ENCODE assay signal across 10 cellular contexts in genomic region chr16:81523387-81524115, GRCh38.
DNase-seq lines count a peak whose midpoint lies in the region; TF ChIP-seq lines count a peak whose summit lies in the region.
"Had no signal": no experiment of that assay in that cellular context is flagged by ENCODE, and none has a peak within 500 bp of the region (broad histone marks: within the 10 kb centered on the region; RNA-seq: fewer than 3 reads in every experiment).

No MANE protein-coding gene starts in this region.

- no peaks in the 10 kb centered on the region for H3K9me3 ChIP-seq in stomach
- H3K9me3 ChIP-seq: ascending aorta had no signal

- no peak for TF ChIP-seq CTCF in stomach (IDR thresholded peaks at IDR 0.05)

- no peak overlapping the region for H3K27ac Mint-ChIP-seq in activated CD4-positive, alpha-beta memory T cell treated with anti-CD3 and anti-CD28 coated beads for 36 hours

- no peak for TF ChIP-seq EP300 in stomach (IDR thresholded peaks at IDR 0.05)

- H3K27me3 Mint-ChIP-seq in activated CD4-positive, alpha-beta memory T cell treated with anti-CD3 and anti-CD28 coated beads for 36 hours: no peaks in the 10 kb centered on the region

- TF ChIP-seq POLR2A in stomach (IDR thresholded peaks at IDR 0.05): no peak

- intact Hi-C loops in activated CD4-positive, alpha-beta memory T cell treated with anti-CD3 and anti-CD28 coated beads for 36 hours (cut with micrococcal nuclease): no loop called here
- intact Hi-C loops in stomach (cut with DNase I; ENCODE audit: low total_unique reads): no loop called here

- H3K36me3 Mint-ChIP-seq in activated CD4-positive, alpha-beta memory T cell treated with anti-CD3 and anti-CD28 coated beads for 36 hours: no peaks in the 10 kb centered on the region

- H3K27me3 ChIP-seq in stomach: no peaks in the 10 kb centered on the region
- H3K27me3 ChIP-seq: ascending aorta had no signal

- POLR2A ChIA-PET in activated CD4-positive, alpha-beta memory T cell treated with anti-CD3 and anti-CD28 coated beads for 36 hours (lab: Charles Lee): interaction anchor here (0.9 kb wide), 1 partner anchor 24 kb away, joined by 3 read pairs; no protein-coding TSS in a partner anchor

- peak; percentile 19 for DNase-seq in activated CD4-positive, alpha-beta T cell treated with anti-CD3 and anti-CD28 coated beads for 48 hours
- no peak for DNase-seq in activated CD4-positive, alpha-beta T cell treated with anti-CD3 and anti-CD28 coated beads, Interleukin-2, amount 50 U/mL, for 4 hours
- peak; percentile 22 for DNase-seq in activated CD4-positive, alpha-beta memory T cell treated with anti-CD3 and anti-CD28 coated beads for 36 hours
- DNase-seq in glomerular visceral epithelial cell (ENCODE audit: extremely low spot score) (peak; percentile 65), stomach (peak; percentile 62), NCI-H2107 (lab: John Stamatoyannopoulos, UW) (no peak), DMS79 treated with DMSO at 0.1 percent for 48 hours (lab: John Stamatoyannopoulos, UW) (no peak), NCI-H146 (lab: John Stamatoyannopoulos, UW) (no peak)
- DNase-seq: SHP77 had no signal

- CTCF ChIA-PET in activated CD4-positive, alpha-beta memory T cell treated with anti-CD3 and anti-CD28 coated beads for 36 hours (lab: Charles Lee): no interaction called here

- peaks cover 40% of the 10 kb centered on the region for H3K4me1 Mint-ChIP-seq in activated CD4-positive, alpha-beta memory T cell treated with anti-CD3 and anti-CD28 coated beads for 36 hours (ENCODE audit: low read depth)

- peaks cover 26 to 72% (median 35%) of the 10 kb centered on the region in 4 donors for H3K4me1 ChIP-seq in stomach

- H3K4me3 ChIP-seq in stomach: no peak overlapping the region
- H3K4me3 ChIP-seq: ascending aorta had no signal

- peak overlapping the region in 4 of 5 donors; percentile 15 to 52 (median 36) for H3K27ac ChIP-seq in stomach
- H3K27ac ChIP-seq: ascending aorta had no signal

- no peaks in the 10 kb centered on the region for H3K36me3 ChIP-seq in stomach
- H3K36me3 ChIP-seq: ascending aorta had no signal

- WGBS in stomach, 5 donors: 71 to 78% (median 74%) methylated on average over 19 to 20 of the region's 20 CpGs

- no peak overlapping the region for H3K4me3 Mint-ChIP-seq in activated CD4-positive, alpha-beta memory T cell treated with anti-CD3 and anti-CD28 coated beads for 36 hours

- no peaks in the 10 kb centered on the region for H3K9me3 Mint-ChIP-seq in activated CD4-positive, alpha-beta memory T cell treated with anti-CD3 and anti-CD28 coated beads for 36 hours

Comparison
In these comparisons a context has a peak if more than half of its experiments do, and no peak if none do; other contexts are left out.
1. DNase-seq: peak in activated CD4-positive, alpha-beta T cell treated with anti-CD3 and anti-CD28 coated beads for 48 hours (single experiment), activated CD4-positive, alpha-beta memory T cell treated with anti-CD3 and anti-CD28 coated beads for 36 hours (single experiment), glomerular visceral epithelial cell (single experiment) and stomach (single experiment); none in activated CD4-positive, alpha-beta T cell treated with anti-CD3 and anti-CD28 coated beads, Interleukin-2, amount 50 U/mL, for 4 hours (0 of 2), NCI-H2107 (single experiment), DMS79 treated with DMSO at 0.1 percent for 48 hours (single experiment) and NCI-H146 (single experiment).